30 cellular contexts compared by ENCODE assay signal in genomic region chr2:112790305-112790704, GRCh38. TPM values are rescaled to one million over a fixed set of nuclear protein-coding genes. Genes with fewer than 3 reads are reported as not detected.
"Had no signal": no experiment of that assay in that cellular context is flagged by ENCODE, and none has a peak within 500 bp of the region (broad histone marks: within the 10 kb centered on the region; RNA-seq: fewer than 3 reads in every experiment).

No MANE protein-coding gene starts in this region.

- DNase-seq: activated CD4-positive, alpha-beta T cell treated with anti-CD3 and anti-CD28 coated beads for 36 hours; activated CD4-positive, CD25-positive, alpha-beta regulatory T cell; activated CD8-positive, alpha-beta T cell treated with anti-CD3 and anti-CD28 coated beads, Interleukin-2, amount 10 ng/mL, durations not matched to agents 7 days and 5 days; activated effector memory CD4-positive, alpha-beta T cell treated with Interleukin-2 at 50 U/mL for 16 hours; activated naive CD4-positive, alpha-beta T cell treated with Interleukin-2 at 50 U/mL for 16 hours; anterior cingulate cortex; effector CD4-positive, alpha-beta T cell; esophagus squamous epithelium; foreskin melanocyte; kidney glomerular epithelial cell; left lung; mesendoderm; ovary; stimulated activated CD4-positive, alpha-beta T cell treated with anti-CD3 and anti-CD28 coated beads, Interleukin-4, amount 100 ng/mL, for 4 hours; stimulated activated CD8-positive, alpha-beta memory T cell treated with anti-CD3 and anti-CD28 coated beads, Interleukin-4, amount 100 ng/mL, for 48 hours; stomach; thyroid gland; upper lobe of right lung had no signal

- H3K27me3 Mint-ChIP-seq: central memory CD8-positive, alpha-beta T cell; dendritic cell treated with granulocyte-macrophage colony-stimulating factor and Interleukin-4, amounts not matched to agents 40 ng/mL and 50 ng/mL, for 4 days; stimulated activated memory B cell treated with anti-CD40 and anti-IgM and Interleukin-4, amounts not matched to agents 10 μg/mL and 1 μg/mL and 100 μg/mL, for 72 hours had no signal

- H3K27ac ChIP-seq: esophagus squamous epithelium, left lung, ovary, skin epidermis, stomach, thyroid gland, upper lobe of right lung had no signal

- H3K27me3 ChIP-seq: esophagus squamous epithelium, left lung, ovary, stomach, thyroid gland, upper lobe of right lung had no signal

- H3K4me1 ChIP-seq: thyroid gland had no signal

- ATAC-seq: activated CD4-positive, alpha-beta T cell treated with anti-CD3 and anti-CD28 coated beads for 36 hours; activated CD8-positive, alpha-beta T cell treated with anti-CD3 and anti-CD28 coated beads, Interleukin-2, amount 10 ng/mL, durations not matched to agents 7 days and 5 days; left lung; sciatic nerve; stimulated activated memory B cell treated with anti-CD40 and anti-IgM and Interleukin-4, amounts not matched to agents 10 μg/mL and 1 μg/mL and 100 μg/mL, for 72 hours; upper lobe of right lung had no signal

- H3K27ac Mint-ChIP-seq: activated CD4-positive, alpha-beta T cell treated with anti-CD3 and anti-CD28 coated beads for 36 hours; activated CD8-positive, alpha-beta T cell treated with anti-CD3 and anti-CD28 coated beads, Interleukin-2, amount 10 ng/mL, durations not matched to agents 7 days and 5 days; activated naive CD8-positive, alpha-beta T cell; dendritic cell treated with granulocyte-macrophage colony-stimulating factor and Interleukin-4, amounts not matched to agents 40 ng/mL and 50 ng/mL, for 4 days; nephron; progenitor cell of endocrine pancreas; stimulated activated memory B cell treated with anti-CD40 and anti-IgM and Interleukin-4, amounts not matched to agents 10 μg/mL and 1 μg/mL and 100 μg/mL, for 72 hours; T-helper 2 cell treated with Interferon-gamma antibody and Interleukin-4, amounts not matched to agents 5 μg/mL and 100 μg/mL, for 36 hours had no signal

- H3K4me3 ChIP-seq: esophagus squamous epithelium, left lung, lung, ovary, skin epidermis, stomach, thyroid gland, upper lobe of right lung had no signal

- H3K4me3 Mint-ChIP-seq: activated CD4-positive, alpha-beta T cell treated with anti-CD3 and anti-CD28 coated beads for 36 hours; activated CD8-positive, alpha-beta T cell treated with anti-CD3 and anti-CD28 coated beads, Interleukin-2, amount 10 ng/mL, durations not matched to agents 7 days and 5 days; activated naive CD8-positive, alpha-beta T cell; central memory CD8-positive, alpha-beta T cell; dendritic cell treated with granulocyte-macrophage colony-stimulating factor and Interleukin-4, amounts not matched to agents 40 ng/mL and 50 ng/mL, for 4 days; nephron; stimulated activated memory B cell treated with anti-CD40 and anti-IgM and Interleukin-4, amounts not matched to agents 10 μg/mL and 1 μg/mL and 100 μg/mL, for 72 hours; T-helper 2 cell treated with Interferon-gamma antibody and Interleukin-4, amounts not matched to agents 5 μg/mL and 100 μg/mL, for 36 hours had no signal

- H3K9me3 Mint-ChIP-seq: central memory CD8-positive, alpha-beta T cell had no signal

- FAIRE-seq: bronchial epithelial cell had no signal

- H3K9me3 ChIP-seq: esophagus squamous epithelium, left lung, ovary, stomach, thyroid gland, upper lobe of right lung had no signal

- H3K36me3 ChIP-seq: esophagus squamous epithelium, left lung, ovary, stomach, thyroid gland, upper lobe of right lung had no signal

- H3K4me1 Mint-ChIP-seq: nephron had no signal

- H3K36me3 Mint-ChIP-seq: activated naive CD8-positive, alpha-beta T cell had no signal

RNA-seq across cellular contexts. Expression of gene IL1A, which starts 6.0 kb away (rescaled TPM):
- total RNA-seq: activated CD8-positive, alpha-beta T cell treated with anti-CD3 and anti-CD28 coated beads, Interleukin-2, amount 10 ng/mL, durations not matched to agents 7 days and 5 days; myocyte; stomach had no signal

RNA-seq across cellular contexts. Expression of gene IL1B, which starts 46.3 kb away (rescaled TPM):
- total RNA-seq: activated CD8-positive, alpha-beta T cell treated with anti-CD3 and anti-CD28 coated beads, Interleukin-2, amount 10 ng/mL, durations not matched to agents 7 days and 5 days; myocyte; progenitor cell of endocrine pancreas had no signal
